3 cellular contexts compared by ENCODE assay signal in genomic region chr19:34273121-34273845, GRCh38.
TF ChIP-seq lines count a peak whose summit lies in the region.

No MANE protein-coding gene starts in this region.

TF ChIP-seq in SK-N-SH, 30 proteins besides CTCF, POLR2A, EP300 and RAD21 (continued from another document and continues in another):
- TF ChIP-seq MEF2A (IDR thresholded peaks at IDR 0.05; ENCODE audit: borderline replicate concordance, low read depth) (no peak), FOXJ3 (CRISPR knock-in tag; IDR thresholded peaks at IDR 0.05) (no peak), IRF3 (IDR thresholded peaks at IDR 0.05; ENCODE audit: low read depth, low read length) (no peak), MXI1 (IDR thresholded peaks at IDR 0.05; ENCODE audit: low read depth, low read length) (no peak), FOXM1 (IDR thresholded peaks at IDR 0.05; ENCODE audit: low read depth) (no peak), YY1 (IDR thresholded peaks at IDR 0.05; ENCODE audit: low read depth) (no peak), ELF1 (IDR thresholded peaks at IDR 0.05) (no peak), SIN3A (IDR thresholded peaks at IDR 0.05; ENCODE audit: borderline replicate concordance, low read depth, low read length) (no peak), ZBTB33 (IDR thresholded peaks at IDR 0.05; ENCODE audit: borderline replicate concordance, low read depth) (no peak), TCF12 (IDR thresholded peaks at IDR 0.05) (no peak)
- TF ChIP-seq, protein P1, sequence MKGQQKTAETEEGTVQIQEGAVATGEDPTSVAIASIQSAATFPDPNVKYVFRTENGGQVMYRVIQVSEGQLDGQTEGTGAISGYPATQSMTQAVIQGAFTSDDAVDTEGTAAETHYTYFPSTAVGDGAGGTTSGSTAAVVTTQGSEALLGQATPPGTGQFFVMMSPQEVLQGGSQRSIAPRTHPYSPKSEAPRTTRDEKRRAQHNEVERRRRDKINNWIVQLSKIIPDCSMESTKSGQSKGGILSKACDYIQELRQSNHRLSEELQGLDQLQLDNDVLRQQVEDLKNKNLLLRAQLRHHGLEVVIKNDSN (IDR thresholded peaks at IDR 0.05; ENCODE audit: borderline replicate concordance, low read depth): no peak

TF ChIP-seq in SK-N-SH treated with all-trans-retinoic acid at 6 μM for 48 hours, 23 proteins besides CTCF, POLR2A, EP300 and RAD21:
- TF ChIP-seq ESRRG (CRISPR knock-in tag; IDR thresholded peaks at IDR 0.05): no peak

TF ChIP-seq in endothelial cell of umbilical vein, 7 proteins besides CTCF, POLR2A, EP300 and RAD21 (continued from another document):
- TF ChIP-seq GATA2 (IDR thresholded peaks at IDR 0.05; ENCODE audit: insufficient read depth, insufficient read length, low read depth, low read length): no peak
